In genomic region chr1:197402189-197402588, GRCh38 we compare ENCODE assay signal across 34 cellular contexts.
"Had no signal": no experiment of that assay in that cellular context is flagged by ENCODE, and none has a peak within 500 bp of the region (broad histone marks: within the 10 kb centered on the region; RNA-seq: fewer than 3 reads in every experiment).

No MANE protein-coding gene starts in this region.

- H3K36me3 ChIP-seq: MG63 had no signal

- DNase-seq: Kasumi-1, MG63, MM.1S, MV-4-11, NCI-H1048, NCI-H1092, NCI-H1092 treated with DMSO at 0.1 percent for 48 hours, NCI-H1105, NCI-H1105 treated with DMSO at 0.1 percent for 48 hours, NCI-H1417, NCI-H1417 treated with DMSO at 0.1 percent for 48 hours, NCI-H1436, NCI-H146, NCI-H1694, NCI-H1694 treated with DMSO at 0.1 percent for 48 hours, NCI-H187, NCI-H187 treated with DMSO at 0.1 percent for 48 hours, NCI-H1930, NCI-H2029, NCI-H2029 treated with DMSO at 0.1 percent for 48 hours, NCI-H2081, NCI-H2081 treated with DMSO at 0.1 percent for 48 hours, NCI-H2107, NCI-H2171, NCI-H2171 treated with DMSO at 0.1 percent for 48 hours, NCI-H2227 treated with DMSO at 0.1 percent for 48 hours, NCI-H226, NCI-H345, NCI-H446, NCI-H446 treated with DMSO at 0.1 percent for 48 hours, NCI-H510A, NCI-H510A treated with DMSO at 0.1 percent for 48 hours, NCI-H524, NCI-H524 treated with DMSO at 0.1 percent for 48 hours had no signal

- H3K4me3 ChIP-seq: MG63 had no signal

- H3K9me3 ChIP-seq: MG63 had no signal
